In genomic region chr15:41799488-41799805, GRCh38 we compare ENCODE assay signal across 23 cellular contexts. TPM values are rescaled to one million over a fixed set of nuclear protein-coding genes. Genes with fewer than 3 reads are reported as not detected.
DNase-seq lines count a peak whose midpoint lies in the region; ATAC-seq, FAIRE-seq and TF ChIP-seq lines count a peak whose summit lies in the region.
"Had no signal": no experiment of that assay in that cellular context is flagged by ENCODE, and none has a peak within 500 bp of the region (broad histone marks: within the 10 kb centered on the region; RNA-seq: fewer than 3 reads in every experiment).

No MANE protein-coding gene starts in this region.

- H3K27me3 Mint-ChIP-seq in immature natural killer cell (ENCODE audit: low read depth in 3 of 3): peaks cover 0 to 3% (median 0%) of the 10 kb centered on the region in 3 donors
- H3K27me3 Mint-ChIP-seq: activated CD4-positive, alpha-beta T cell treated with anti-CD3 and anti-CD28 coated beads, Interleukin-2, amount 10 ng/mL, durations not matched to agents 7 days and 5 days had no signal

- DNase-seq in mammary epithelial cell (no peak), breast epithelium (ENCODE audit: low spot score in 2 of 2) (no peak), GM12878 (ENCODE audit: low read depth, low spot score) (peak; percentile 50), NCI-H187 treated with DMSO at 0.1 percent for 48 hours (lab: John Stamatoyannopoulos, UW) (no peak), COLO829 (ENCODE audit: low spot score) (no peak), immature natural killer cell (no peak)
- DNase-seq: activated CD4-positive, alpha-beta T cell treated with anti-CD3 and anti-CD28 coated beads, Interleukin-2, amount 10 ng/mL, durations not matched to agents 7 days and 5 days; activated CD8-positive, alpha-beta memory T cell treated with anti-CD3 and anti-CD28 coated beads, Interleukin-2, amount 50 U/mL, for 4 hours; BE2C; Calu3; head of caudate nucleus; left colon; mesenchymal stem cell; NCI-H2081 treated with DMSO at 0.1 percent for 48 hours; NK-92 treated with Interleukin-12 subunit alpha and Interleukin-12 subunit beta, amount 100 ng/mL, for 24 hours; nucleus accumbens; stimulated activated CD4-positive, alpha-beta T cell treated with anti-CD3 and anti-CD28 coated beads, Interleukin-2, amount 100 ng/mL, for 48 hours; stomach; upper lobe of left lung had no signal

- H3K4me3 Mint-ChIP-seq in immature natural killer cell: no peak overlapping the region
- H3K4me3 Mint-ChIP-seq: activated CD4-positive, alpha-beta T cell treated with anti-CD3 and anti-CD28 coated beads, Interleukin-2, amount 10 ng/mL, durations not matched to agents 7 days and 5 days; T-helper 1 cell treated with Interleukin-12 subunit alpha and Interleukin-12 subunit beta and Interleukin-4 antibody, amounts not matched to agents 30 μg/mL and 1 μg/mL, for 36 hours had no signal

- CTCF ChIA-PET in mammary epithelial cell (lab: Charles Lee; ENCODE audit: low non-redundant PET) (no interaction called here), GM12878 (lab: Yijun Ruan, JAX) (interaction anchor here (0.7 to 5.7 kb wide), 4 partner anchors 10 to 25 kb away, joined by 3 to 66 read pairs (median 4); partner anchors contain the start of gene MAPKBP1)

- no peak overlapping the region for H3K27ac Mint-ChIP-seq in immature natural killer cell
- H3K27ac Mint-ChIP-seq: activated CD4-positive, alpha-beta T cell treated with anti-CD3 and anti-CD28 coated beads, Interleukin-2, amount 10 ng/mL, durations not matched to agents 7 days and 5 days; T-helper 1 cell treated with Interleukin-12 subunit alpha and Interleukin-12 subunit beta and Interleukin-4 antibody, amounts not matched to agents 30 μg/mL and 1 μg/mL, for 36 hours had no signal

- H3K36me3 ChIP-seq in mammary epithelial cell (ENCODE audit: insufficient read depth, low read length) (peaks cover 9% of the 10 kb centered on the region), breast epithelium (no peaks in the 10 kb centered on the region), GM12878 (ENCODE audit: control insufficient read depth in 2 of 2, insufficient read depth in 2 of 2, low read length in 1 of 2) (peaks cover 0 to 4% of the 10 kb centered on the region in 2 experiments; a peak in 2 of 4 replicates)

- no peak for TF ChIP-seq RAD21 in GM12878 (IDR thresholded peaks at IDR 0.05; ENCODE audit: insufficient read depth, low read depth, low read length)

- peaks cover 83% of the 10 kb centered on the region for H3K4me1 ChIP-seq in mammary epithelial cell (ENCODE audit: insufficient read depth, low read length)
- peaks cover 3 to 10% of the 10 kb centered on the region in 2 donors for H3K4me1 ChIP-seq in breast epithelium
- H3K4me1 ChIP-seq in GM12878 (ENCODE audit: control insufficient read depth, insufficient read depth, low read length): peaks cover 26% of the 10 kb centered on the region

- peaks cover 8 to 23% of the 10 kb centered on the region in 2 donors for H3K4me1 Mint-ChIP-seq in immature natural killer cell

- peaks cover 0 to 13% (median 8%) of the 10 kb centered on the region in 3 donors for H3K36me3 Mint-ChIP-seq in immature natural killer cell

- POLR2A ChIA-PET in GM12878 (lab: Charles Lee): interaction anchor here (0.6 to 7.0 kb wide), 4 partner anchors 8 to 942 kb away, joined by 3 to 32 read pairs (median 5); partner anchors contain the start of gene MAPKBP1

- no peak overlapping the region for H3K4me3 ChIP-seq in mammary epithelial cell (replicated peaks in 1 of 3; ENCODE audit: insufficient read depth in 1 of 3, low read depth in 2 of 3, low read length in 3 of 3)
- no peak overlapping the region for H3K4me3 ChIP-seq in breast epithelium
- no peak overlapping the region for H3K4me3 ChIP-seq in GM12878
- H3K4me3 ChIP-seq: Peyer's patch, stomach, upper lobe of left lung had no signal

- intact Hi-C loops in mammary epithelial cell (cut with micrococcal nuclease): no loop called here
- intact Hi-C loops in breast epithelium (cut with DNase I; ENCODE audit: low total_unique reads): no loop called here
- intact Hi-C loops in GM12878 (cut with micrococcal nuclease; ENCODE audit: unreplicated experiment): no loop called here

- H4K20me1 ChIP-seq in mammary epithelial cell (ENCODE audit: insufficient read depth, low read length) (no peaks in the 10 kb centered on the region), GM12878 (ENCODE audit: control insufficient read depth, insufficient read depth) (no peaks in the 10 kb centered on the region)

- ATAC-seq in HG02610 (IDR thresholded peaks at IDR 0.05; ENCODE audit: unreplicated experiment) (peak; percentile 56), GM12878 (peak; percentile 62; the same call in 1 of the 3 replicates)

- H3K79me2 ChIP-seq in mammary epithelial cell (ENCODE audit: insufficient read depth, low read length) (peaks cover 75% of the 10 kb centered on the region), GM12878 (ENCODE audit: control insufficient read depth, insufficient read depth, low read length) (peaks cover 5% of the 10 kb centered on the region)

- in situ Hi-C loops in mammary epithelial cell (cut with MboI; ENCODE audit: low sequenced_read_pairs in 2 of 2): no loop called here
- in situ Hi-C loops in GM12878 (cut with MboI): no loop called here

- peak; percentile 74 for FAIRE-seq in GM12878 (lab: Jason Lieb, UNC)

- TF ChIP-seq POLR2A in breast epithelium (IDR thresholded peaks at IDR 0.05): no peak
- no peak for TF ChIP-seq POLR2A in GM12878 (IDR thresholded peaks at IDR 0.05; ENCODE audit: low read depth, low read length)

- peak overlapping the region; percentile 31 for H3K27ac ChIP-seq in mammary epithelial cell (ENCODE audit: insufficient read depth, low read depth, low read length)
- H3K27ac ChIP-seq in breast epithelium: peak overlapping the region in 1 of 2 donors; percentile 25
- H3K27ac ChIP-seq in GM12878 (ENCODE audit: control insufficient read depth, insufficient read depth): 0 out of 2 replicates have a peak overlapping the region, but pooled peaks have one; percentile 3
- H3K27ac ChIP-seq in temporal lobe (ENCODE audit: low read depth, low read length): peak overlapping the region; percentile 3
- H3K27ac ChIP-seq: stomach, upper lobe of left lung had no signal

- RAD21 ChIA-PET in GM12878 (lab: Charles Lee; ENCODE audit: unreplicated experiment): interaction anchor here (0.9 to 2.7 kb wide), 6 partner anchors 11 to 26 kb away, joined by 3 to 41 read pairs (median 4); partner anchors contain the start of gene MAPKBP1

- BruUV-seq in mammary epithelial cell (replicated peaks; lab: Mats Ljungman, UMichigan) (no TSS peak), GM12878 (replicated peaks; lab: Mats Ljungman, UMichigan) (no TSS peak)

- H3K9ac ChIP-seq in mammary epithelial cell (ENCODE audit: insufficient read depth, low read length) (no peak overlapping the region), GM12878 (ENCODE audit: control insufficient read depth, insufficient read depth, low read length) (0 out of 2 replicates have a peak overlapping the region, but pooled peaks have one; percentile 29)

- dilution Hi-C loops in mammary epithelial cell (cut with HindIII; ENCODE audit: low sequenced_read_pairs): no loop called here

- 49% methylated on average over 5 of the region's 5 CpGs for WGBS in mammary epithelial cell (ENCODE audit: low coverage, missing lambda C conversion rate)
- WGBS in GM12878 (ENCODE audit: insufficient coverage, insufficient replicate concordance, low lambda C conversion rate, missing lambda C conversion rate): 3% methylated on average over 5 of the region's 5 CpGs

- H3K9me3 ChIP-seq in mammary epithelial cell (replicated peaks; ENCODE audit: insufficient read depth, low read length) (no peaks in the 10 kb centered on the region), breast epithelium (no peaks in the 10 kb centered on the region), GM12878 (replicated peaks; ENCODE audit: control insufficient read depth, insufficient read depth, low read length) (no peaks in the 10 kb centered on the region; the same call in 2 of the 3 replicates)
- H3K9me3 ChIP-seq: BE2C, Peyer's patch, stomach, upper lobe of left lung had no signal

- H3K4me2 ChIP-seq in mammary epithelial cell (ENCODE audit: insufficient read depth, low read depth, low read length) (no peak overlapping the region), GM12878 (ENCODE audit: control insufficient read depth, insufficient read depth) (peak overlapping the region; percentile 34; the same call in 1 of the 2 replicates)

- TF ChIP-seq CTCF in mammary epithelial cell (conservative IDR thresholded peaks at IDR 0.05 in 1 of 2, IDR thresholded peaks at IDR 0.05 in 1 of 2; ENCODE audit: extremely low read depth in 1 of 2, insufficient read depth in 1 of 2, low read depth in 1 of 2, low read length in 2 of 2): no peak
- no peak for TF ChIP-seq CTCF in breast epithelium (IDR thresholded peaks at IDR 0.05)
- TF ChIP-seq CTCF in GM12878 (IDR thresholded peaks at IDR 0.05 in 2 of 3, conservative IDR thresholded peaks at IDR 0.05 in 1 of 3; ENCODE audit: control insufficient read depth in 2 of 3, extremely low read depth in 1 of 3, insufficient read depth in 1 of 3, low read depth in 3 of 3, low read length in 3 of 3): no peak

- no peaks in the 10 kb centered on the region for H3K9me3 Mint-ChIP-seq in immature natural killer cell
- H3K9me3 Mint-ChIP-seq: activated CD4-positive, alpha-beta T cell treated with anti-CD3 and anti-CD28 coated beads, Interleukin-2, amount 10 ng/mL, durations not matched to agents 7 days and 5 days; T-helper 1 cell treated with Interleukin-12 subunit alpha and Interleukin-12 subunit beta and Interleukin-4 antibody, amounts not matched to agents 30 μg/mL and 1 μg/mL, for 36 hours had no signal

- no peak for TF ChIP-seq EP300 in GM12878 (IDR thresholded peaks at IDR 0.05; ENCODE audit: borderline replicate concordance in 1 of 2, control insufficient read depth in 1 of 2, low read depth in 2 of 2, low read length in 2 of 2)

- H3K27me3 ChIP-seq in mammary epithelial cell (ENCODE audit: insufficient read depth, low read length) (no peaks in the 10 kb centered on the region), breast epithelium (no peaks in the 10 kb centered on the region), GM12878 (replicated peaks in 1 of 2; ENCODE audit: control insufficient read depth in 2 of 2, insufficient read depth in 2 of 2, low read length in 1 of 2) (no peaks in the 10 kb centered on the region)
- H3K27me3 ChIP-seq: BE2C, Peyer's patch, stomach, upper lobe of left lung had no signal

- H2AFZ ChIP-seq in mammary epithelial cell (ENCODE audit: low read depth, low read length) (no peak overlapping the region), GM12878 (ENCODE audit: control insufficient read depth, low read depth, low read length) (peak overlapping the region; percentile 30; the same call in 1 of the 2 replicates)

- SMC1A ChIA-PET in GM12878 (lab: Charles Lee; ENCODE audit: uncharacterized antibody, unreplicated experiment): interaction anchor here (0.6 to 5.9 kb wide), 7 partner anchors 9 to 26 kb away, joined by 3 to 72 read pairs (median 6); partner anchors contain the start of gene MAPKBP1

RNA-seq across cellular contexts. Expression of gene MAPKBP1, which starts 25.2 kb away (rescaled TPM):
- 100 to 1,000 TPM in 1 of 2 donors, 10 to 100 TPM in 1; 41.3 to 109 TPM for total RNA-seq in mammary epithelial cell
- 13.2 TPM for polyA plus RNA-seq in mammary epithelial cell
- polyA minus RNA-seq in mammary epithelial cell: 128 TPM
- 10 to 100 TPM; 11.5 to 29.3 (median 24.3) TPM for total RNA-seq in breast epithelium
- 88.7 and 98.8 TPM in 2 replicates for total RNA-seq in GM12878 (2013; cell fraction: nucleolus; rRNA removed)
- total RNA-seq in GM12878 (2014; rRNA removed): 8.5 and 13.5 TPM in 2 replicates
- total RNA-seq in GM12878 (2014; rRNA removed; fragmentation: Illumina TruSeq; extraction: Trizol): 6.7 and 7.2 TPM in 2 replicates
- 15.7 and 19.0 TPM in 2 replicates for total RNA-seq in GM12878 (2021)
- 3.5 TPM for polyA plus RNA-seq in GM12878 (2011; ENCODE audit: low read depth)
- polyA plus RNA-seq in GM12878 (2011; rRNA removed): 3.6 and 6.5 TPM in 2 replicates
- polyA plus RNA-seq in GM12878 (2011; cell fraction: cytosol; rRNA removed): 5.1 and 6.2 TPM in 2 replicates
- 38.1 and 56.5 TPM in 2 replicates for polyA plus RNA-seq in GM12878 (2011; cell fraction: nucleus; rRNA removed)
- polyA plus RNA-seq in GM12878 (2012): 6.4 and 8.7 TPM in 2 replicates
- 6.8 and 7.5 TPM in 2 replicates for polyA plus RNA-seq in GM12878 (2014; fragmentation: Illumina TruSeq; extraction: Trizol)
- polyA plus RNA-seq in GM12878 (2014; fragmentation: Nextera tagmentation; extraction: Ambion mirVana): under 1 TPM; 0.44 to 0.50 TPM
- 10.4 and 12.2 TPM in 2 replicates for polyA plus RNA-seq in GM12878 (2014; rRNA removed)
- polyA plus RNA-seq in GM12878 (2016; fragmentation: Nextera tagmentation; extraction: Ambion mirVana): 1 to 10 TPM; 6.5 to 7.8 TPM
- polyA minus RNA-seq in GM12878 (2011; rRNA and poly(A)+ RNA removed): 20.2 and 27.6 TPM in 2 replicates
- polyA minus RNA-seq in GM12878 (2011; cell fraction: cytosol; rRNA and poly(A)+ RNA removed): 4.4 and 4.9 TPM in 2 replicates
- polyA minus RNA-seq in GM12878 (2011; cell fraction: nucleus; rRNA and poly(A)+ RNA removed): 29.6 and 53.2 TPM in 2 replicates
- total RNA-seq in temporal lobe: 34.7 TPM
- polyA plus RNA-seq in immature natural killer cell: 1 to 10 TPM; 1.8 to 7.2 (median 3.6) TPM

RNA-seq across cellular contexts. Expression of gene JMJD7, which starts 28.4 kb away (rescaled TPM):
- total RNA-seq in mammary epithelial cell: 10 to 100 TPM in 1 of 2 donors, 1 to 10 TPM in 1; 5.8 to 22.3 TPM
- 21.5 TPM for polyA plus RNA-seq in mammary epithelial cell
- 6.9 TPM for polyA minus RNA-seq in mammary epithelial cell
- total RNA-seq in breast epithelium: 10 to 100 TPM in 1 of 3 donors, 1 to 10 TPM in 2; 7.8 to 20.8 (median 8.8) TPM
- total RNA-seq in GM12878 (2013; cell fraction: nucleolus; rRNA removed): 18.7 and 20.7 TPM in 2 replicates
- 7.5 and 8.5 TPM in 2 replicates for total RNA-seq in GM12878 (2014; rRNA removed)
- total RNA-seq in GM12878 (2014; rRNA removed; fragmentation: Illumina TruSeq; extraction: Trizol): 4.4 and 4.7 TPM in 2 replicates
- 10.3 and 12.2 TPM in 2 replicates for total RNA-seq in GM12878 (2021)
- polyA plus RNA-seq in GM12878 (2011; ENCODE audit: low read depth): 9.5 TPM
- polyA plus RNA-seq in GM12878 (2011; rRNA removed): 3.7 and 6.8 TPM in 2 replicates
- polyA plus RNA-seq in GM12878 (2011; cell fraction: cytosol; rRNA removed): 8.1 and 12.4 TPM in 2 replicates
- polyA plus RNA-seq in GM12878 (2011; cell fraction: nucleus; rRNA removed): 17.3 and 21.3 TPM in 2 replicates
- 4.0 and 6.1 TPM in 2 replicates for polyA plus RNA-seq in GM12878 (2012)
- polyA plus RNA-seq in GM12878 (2014; fragmentation: Illumina TruSeq; extraction: Trizol): 0.86 and 5.3 TPM in 2 replicates
- polyA plus RNA-seq in GM12878 (2014; fragmentation: Nextera tagmentation; extraction: Ambion mirVana): 1 to 10 TPM in 1 of 2 experiments, under 1 TPM in 1; 0.79 to 2.2 TPM
- polyA plus RNA-seq in GM12878 (2014; rRNA removed): 8.9 and 9.9 TPM in 2 replicates
- polyA plus RNA-seq in GM12878 (2016; fragmentation: Nextera tagmentation; extraction: Ambion mirVana): 10 to 100 TPM in 1 of 2 experiments, 1 to 10 TPM in 1; 6.3 to 10.4 TPM
- polyA minus RNA-seq in GM12878 (2011; rRNA and poly(A)+ RNA removed): 3.2 and 4.0 TPM in 2 replicates
- polyA minus RNA-seq in GM12878 (2011; cell fraction: cytosol; rRNA and poly(A)+ RNA removed): 1.5 and 2.5 TPM in 2 replicates
- 1.6 and 3.9 TPM in 2 replicates for polyA minus RNA-seq in GM12878 (2011; cell fraction: nucleus; rRNA and poly(A)+ RNA removed)
- total RNA-seq in temporal lobe: 2.2 TPM
- polyA plus RNA-seq in immature natural killer cell: 10 to 100 TPM; 20.6 to 57.4 (median 23.6) TPM

RNA-seq across cellular contexts. Expression of gene PLA2G4B, which starts 39.2 kb away (rescaled TPM):
- 10 to 100 TPM in 1 of 2 donors, 1 to 10 TPM in 1; 1.5 to 11.2 TPM for total RNA-seq in mammary epithelial cell
- polyA plus RNA-seq in mammary epithelial cell: 3.8 TPM
- 2.0 TPM for polyA minus RNA-seq in mammary epithelial cell
- total RNA-seq in breast epithelium: 10 to 100 TPM in 2 of 3 donors, 1 to 10 TPM in 1; 3.2 to 11.0 (median 10.2) TPM
- total RNA-seq in GM12878 (2013; cell fraction: nucleolus; rRNA removed): 5.0 and 9.9 TPM in 2 replicates
- total RNA-seq in GM12878 (2014; rRNA removed): 2.6 and 3.1 TPM in 2 replicates
- total RNA-seq in GM12878 (2014; rRNA removed; fragmentation: Illumina TruSeq; extraction: Trizol): 0.67 and 0.78 TPM in 2 replicates
- total RNA-seq in GM12878 (2021): 3.1 and 6.6 TPM in 2 replicates
- polyA plus RNA-seq in GM12878 (2011; ENCODE audit: low read depth): 3.3 TPM
- 2.7 and 3.2 TPM in 2 replicates for polyA plus RNA-seq in GM12878 (2011; rRNA removed)
- polyA plus RNA-seq in GM12878 (2011; cell fraction: cytosol; rRNA removed): 2.9 and 6.4 TPM in 2 replicates
- 27.2 and 31.9 TPM in 2 replicates for polyA plus RNA-seq in GM12878 (2011; cell fraction: nucleus; rRNA removed)
- 2.4 and 3.6 TPM in 2 replicates for polyA plus RNA-seq in GM12878 (2012)
- 0.43 and 2.4 TPM in 2 replicates for polyA plus RNA-seq in GM12878 (2014; fragmentation: Illumina TruSeq; extraction: Trizol)
- polyA plus RNA-seq in GM12878 (2014; fragmentation: Nextera tagmentation; extraction: Ambion mirVana): under 1 TPM; 0.22 to 0.93 TPM
- polyA plus RNA-seq in GM12878 (2014; rRNA removed): 3.8 and 6.9 TPM in 2 replicates
- 1 to 10 TPM; 4.4 to 6.3 TPM for polyA plus RNA-seq in GM12878 (2016; fragmentation: Nextera tagmentation; extraction: Ambion mirVana)
- 0.22 and 0.72 TPM in 2 replicates for polyA minus RNA-seq in GM12878 (2011; rRNA and poly(A)+ RNA removed)
- not detected in 2 replicates for polyA minus RNA-seq in GM12878 (2011; cell fraction: cytosol; rRNA and poly(A)+ RNA removed)
- polyA minus RNA-seq in GM12878 (2011; cell fraction: nucleus; rRNA and poly(A)+ RNA removed): 1.9 and 3.4 TPM in 2 replicates
- total RNA-seq in temporal lobe: 3.7 TPM
- polyA plus RNA-seq in immature natural killer cell: 1 to 10 TPM in 2 of 3 donors, not detected in 1; 1.1 to 2.7 TPM
